ENCODE assay signal across 1 cellular context in genomic region chr15:79412429-79412828, GRCh38.
TF ChIP-seq lines count a peak whose summit lies in the region.

No MANE protein-coding gene starts in this region.

TF ChIP-seq in SK-N-SH treated with all-trans-retinoic acid at 6 μM for 48 hours, 23 proteins besides CTCF, POLR2A, EP300 and RAD21 (continued from another document):
- no peak for TF ChIP-seq ESRRG (CRISPR knock-in tag; IDR thresholded peaks at IDR 0.05)
- TF ChIP-seq ZNF8 (CRISPR knock-in tag; IDR thresholded peaks at IDR 0.05) = no peak
- TF ChIP-seq TOX (CRISPR knock-in tag; IDR thresholded peaks at IDR 0.05; ENCODE audit: borderline replicate concordance) = no peak
- TF ChIP-seq ZFP30 (CRISPR knock-in tag; IDR thresholded peaks at IDR 0.05) = no peak
- TF ChIP-seq PATZ1 (CRISPR knock-in tag; IDR thresholded peaks at IDR 0.05; ENCODE audit: borderline replicate concordance) = no peak
- TF ChIP-seq PPARA (CRISPR knock-in tag; IDR thresholded peaks at IDR 0.05; ENCODE audit: borderline replicate concordance) = no peak
- TF ChIP-seq SNAI2 (CRISPR knock-in tag; IDR thresholded peaks at IDR 0.05) = no peak
TF ChIP-seq in SK-N-SH treated with all-trans-retinoic acid at 6 μM for 48 hours: peak in this region for 0.
